In genomic region chr5:163347671-163348070, GRCh38 we compare ENCODE assay signal across 8 cellular contexts.
A peak's percentile ranks its signal among the peaks of the same experiment; 100 is the strongest.
DNase-seq lines count a peak whose midpoint lies in the region; ATAC-seq and TF ChIP-seq lines count a peak whose summit lies in the region.

No MANE protein-coding gene starts in this region.

- ATAC-seq in HG02678 (IDR thresholded peaks at IDR 0.05; ENCODE audit: unreplicated experiment): peak; percentile 80
- peak; percentile 62 for ATAC-seq in activated CD8-positive, alpha-beta T cell treated with anti-CD3 and anti-CD28 coated beads for 36 hours
- ATAC-seq in naive thymus-derived CD8-positive, alpha-beta T cell: no peak

- TF ChIP-seq CTCF in AG04450 (IDR thresholded peaks at IDR 0.05; ENCODE audit: low read depth, low read length) (peak; percentile 73), GM12865 (IDR thresholded peaks at IDR 0.05; ENCODE audit: insufficient read depth, low read depth, low read length, missing control alignments) (peak; percentile 75), epithelial cell of esophagus (IDR thresholded peaks at IDR 0.05; ENCODE audit: insufficient read depth, low read depth, low read length, missing control alignments) (peak; percentile 80), tibial artery (IDR thresholded peaks at IDR 0.05) (peak; percentile 44 to 58)
- peak; percentile 79 for TF ChIP-seq CTCF in activated CD8-positive, alpha-beta T cell treated with anti-CD3 and anti-CD28 coated beads for 36 hours (IDR thresholded peaks at IDR 0.05)

- H3K9me3 Mint-ChIP-seq in activated CD8-positive, alpha-beta T cell treated with anti-CD3 and anti-CD28 coated beads for 36 hours: no peaks in the 10 kb centered on the region
- no peaks in the 10 kb centered on the region for H3K9me3 Mint-ChIP-seq in naive thymus-derived CD8-positive, alpha-beta T cell

- no peak overlapping the region for H3K4me3 Mint-ChIP-seq in activated CD8-positive, alpha-beta T cell treated with anti-CD3 and anti-CD28 coated beads for 36 hours
- H3K4me3 Mint-ChIP-seq in naive thymus-derived CD8-positive, alpha-beta T cell: no peak overlapping the region

- H3K27ac Mint-ChIP-seq in activated CD8-positive, alpha-beta T cell treated with anti-CD3 and anti-CD28 coated beads for 36 hours: no peak overlapping the region
- H3K27ac Mint-ChIP-seq in naive thymus-derived CD8-positive, alpha-beta T cell: no peak overlapping the region

- POLR2A ChIA-PET in AG04450 (lab: Yijun Ruan, JAX): no interaction called here
- POLR2A ChIA-PET in activated CD8-positive, alpha-beta T cell treated with anti-CD3 and anti-CD28 coated beads for 36 hours (lab: Charles Lee): no interaction called here
- POLR2A ChIA-PET in naive thymus-derived CD8-positive, alpha-beta T cell (lab: Charles Lee): no interaction called here

- H3K27me3 ChIP-seq in AG04450 (ENCODE audit: control insufficient read depth, insufficient read depth, low read length) (no peaks in the 10 kb centered on the region), tibial artery (peaks cover 0 to 4% of the 10 kb centered on the region in 2 donors)

- no peaks in the 10 kb centered on the region for H3K4me1 Mint-ChIP-seq in activated CD8-positive, alpha-beta T cell treated with anti-CD3 and anti-CD28 coated beads for 36 hours (ENCODE audit: low read depth)
- H3K4me1 Mint-ChIP-seq in naive thymus-derived CD8-positive, alpha-beta T cell: no peaks in the 10 kb centered on the region

- no peaks in the 10 kb centered on the region for H3K4me1 ChIP-seq in tibial artery

- no peaks in the 10 kb centered on the region for H3K36me3 Mint-ChIP-seq in activated CD8-positive, alpha-beta T cell treated with anti-CD3 and anti-CD28 coated beads for 36 hours (ENCODE audit: low read depth)
- H3K36me3 Mint-ChIP-seq in naive thymus-derived CD8-positive, alpha-beta T cell: no peaks in the 10 kb centered on the region

- CTCF ChIA-PET in AG04450 (lab: Charles Lee): interaction anchor here (0.7 to 2.9 kb wide), 15 partner anchors 9 to 1806 kb away, joined by 3 to 23 read pairs (median 4); no protein-coding TSS in a partner anchor
- CTCF ChIA-PET in activated CD8-positive, alpha-beta T cell treated with anti-CD3 and anti-CD28 coated beads for 36 hours (lab: Charles Lee): interaction anchor here (0.7 to 7.5 kb wide), 16 partner anchors 9 to 1484 kb away, joined by 3 to 47 read pairs (median 3); no protein-coding TSS in a partner anchor

- H3K36me3 ChIP-seq in tibial artery: no peaks in the 10 kb centered on the region

- H3K9me3 ChIP-seq in AG04450 (ENCODE audit: control insufficient read depth, insufficient read depth, low read length) (no peaks in the 10 kb centered on the region), tibial artery (no peaks in the 10 kb centered on the region)

- H3K4me3 ChIP-seq in AG04450 (ENCODE audit: low read depth, low read length): no peak overlapping the region
- no peak overlapping the region for H3K4me3 ChIP-seq in GM12865 (ENCODE audit: low read depth, low read length)
- no peak overlapping the region for H3K4me3 ChIP-seq in epithelial cell of esophagus (ENCODE audit: low read length)
- H3K4me3 ChIP-seq in tibial artery: no peak overlapping the region

- peaks cover 1% of the 10 kb centered on the region for H3K27me3 Mint-ChIP-seq in activated CD8-positive, alpha-beta T cell treated with anti-CD3 and anti-CD28 coated beads for 36 hours
- H3K27me3 Mint-ChIP-seq in naive thymus-derived CD8-positive, alpha-beta T cell: peaks cover 0 to 8% (median 5%) of the 10 kb centered on the region in 5 donors

- intact Hi-C loops in activated CD8-positive, alpha-beta T cell treated with anti-CD3 and anti-CD28 coated beads for 36 hours (cut with micrococcal nuclease): no loop called here
- intact Hi-C loops in tibial artery (cut with DNase I; ENCODE audit: low total_unique reads): loop anchor here (10.0 kb wide), 1 partner anchor 1803 kb away; the partner anchor contains the start of gene GABRB2

- peak; percentile 8 for DNase-seq in AG04450 (ENCODE audit: low read depth, low spot score)
- DNase-seq in GM12865 (ENCODE audit: low read depth): peak; percentile 76
- peak; percentile 1 for DNase-seq in NCI-H2171 treated with DMSO at 0.1 percent for 48 hours (lab: John Stamatoyannopoulos, UW)
- peak; percentile 66 for DNase-seq in activated CD8-positive, alpha-beta T cell treated with anti-CD3 and anti-CD28 coated beads for 36 hours
- peak; percentile 70 for DNase-seq in epithelial cell of esophagus (ENCODE audit: low read depth)
- DNase-seq in naive thymus-derived CD8-positive, alpha-beta T cell: peak in 8 of 10 donors; percentile 12 to 65 (median 24)
- peak in 1 of 2 donors; percentile 30 for DNase-seq in tibial artery

- H3K27ac ChIP-seq in AG04450 (ENCODE audit: low read depth, low read length): no peak overlapping the region
- H3K27ac ChIP-seq in tibial artery: no peak overlapping the region

Comparison
In these comparisons a context has a peak if more than half of its experiments do, and no peak if none do; other contexts are left out.
1. ATAC-seq: peak in HG02678 (single experiment) and activated CD8-positive, alpha-beta T cell treated with anti-CD3 and anti-CD28 coated beads for 36 hours (single experiment); none in naive thymus-derived CD8-positive, alpha-beta T cell (0 of 2).
2. Peak in every context shown above with its lines, with median percentiles within 50 percentile points of each other: CTCF ChIP-seq.